Comparison of ENCODE assay signal across 19 cellular contexts in the genomic region with DNA sequence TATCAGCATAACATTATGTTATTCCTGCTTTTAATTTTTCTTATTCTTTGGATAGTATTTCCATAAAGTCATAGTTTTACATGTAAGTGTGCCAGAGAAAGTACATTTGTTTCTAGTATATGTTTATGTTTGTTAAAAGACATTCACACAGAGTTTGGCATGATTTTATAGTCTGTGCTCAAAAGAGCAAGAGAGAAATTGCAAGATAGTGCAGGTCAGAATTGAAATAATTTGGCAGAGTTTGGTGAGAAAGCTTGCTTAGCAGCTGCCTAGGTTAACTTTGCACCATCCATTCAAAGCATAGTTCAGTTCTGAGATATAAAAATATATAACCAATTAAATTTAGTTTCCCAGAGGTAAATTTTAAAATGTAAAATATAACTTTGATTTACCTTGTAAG. TPM values are rescaled to one million over a fixed set of nuclear protein-coding genes. Genes with fewer than 3 reads are reported as not detected.
DNase-seq lines count a peak whose midpoint lies in the region; ATAC-seq and TF ChIP-seq lines count a peak whose summit lies in the region.
"Had no signal": no experiment of that assay in that cellular context is flagged by ENCODE, and none has a peak within 500 bp of the region (broad histone marks: within the 10 kb centered on the region; RNA-seq: fewer than 3 reads in every experiment).

No MANE protein-coding gene starts in this region.

- H3K9me3 ChIP-seq in OCI-LY3 (ENCODE audit: insufficient read depth, low read length), result no peaks in the 10 kb centered on the region
- no peaks in the 10 kb centered on the region for H3K9me3 ChIP-seq in mammary epithelial cell (replicated peaks; ENCODE audit: insufficient read depth, low read length)
- H3K9me3 ChIP-seq: HAP-1, neutrophil, transverse colon had no signal

- BruUV-seq in mammary epithelial cell (replicated peaks; lab: Mats Ljungman, UMichigan), result no TSS peak

- no peak for TF ChIP-seq CTCF in OCI-LY3 (IDR thresholded peaks at IDR 0.05; ENCODE audit: low read depth, low read length)
- TF ChIP-seq CTCF in endothelial cell (IDR thresholded peaks at IDR 0.05; ENCODE audit: unreplicated experiment), result no peak
- TF ChIP-seq CTCF in mammary epithelial cell (conservative IDR thresholded peaks at IDR 0.05 in 1 of 2, IDR thresholded peaks at IDR 0.05 in 1 of 2; ENCODE audit: extremely low read depth in 1 of 2, insufficient read depth in 1 of 2, low read depth in 1 of 2, low read length in 2 of 2), result no peak

- peak overlapping the region; percentile 67 to 68 for H3K4me3 Mint-ChIP-seq in activated T-cell treated with anti-CD3 and anti-CD28 coated beads, Interleukin-2, amount 50 U/mL, for 72 hours
- peak overlapping the region; percentile 44 for H3K4me3 Mint-ChIP-seq in central memory CD8-positive, alpha-beta T cell
- no peak overlapping the region for H3K4me3 Mint-ChIP-seq in stimulated activated memory B cell treated with anti-CD40 and anti-IgM and Interleukin-4, amounts not matched to agents 10 μg/mL and 1 μg/mL and 100 μg/mL, for 72 hours
- no peak overlapping the region for H3K4me3 Mint-ChIP-seq in endothelial cell (ENCODE audit: unreplicated experiment)

- peak overlapping the region; percentile 60 for H3K4me3 ChIP-seq in OCI-LY3 (ENCODE audit: low read length)
- H3K4me3 ChIP-seq in mammary epithelial cell (replicated peaks in 1 of 3; ENCODE audit: insufficient read depth in 1 of 3, low read depth in 2 of 3, low read length in 3 of 3), result no peak overlapping the region
- H3K4me3 ChIP-seq: HAP-1, transverse colon had no signal

- H3K4me1 Mint-ChIP-seq in activated T-cell treated with anti-CD3 and anti-CD28 coated beads, Interleukin-2, amount 50 U/mL, for 72 hours (ENCODE audit: low read depth), result peaks cover 90% of the 10 kb centered on the region
- H3K4me1 Mint-ChIP-seq in central memory CD8-positive, alpha-beta T cell, result peaks cover 87% of the 10 kb centered on the region
- H3K4me1 Mint-ChIP-seq in stimulated activated memory B cell treated with anti-CD40 and anti-IgM and Interleukin-4, amounts not matched to agents 10 μg/mL and 1 μg/mL and 100 μg/mL, for 72 hours, result peaks cover 80% of the 10 kb centered on the region
- H3K4me1 Mint-ChIP-seq in endothelial cell (ENCODE audit: unreplicated experiment), result peaks cover 45% of the 10 kb centered on the region

- H2AFZ ChIP-seq in OCI-LY3 (ENCODE audit: low read depth, low read length) (no peak overlapping the region), mammary epithelial cell (ENCODE audit: low read depth, low read length) (no peak overlapping the region)

- no peaks in the 10 kb centered on the region for H3K27me3 Mint-ChIP-seq in activated T-cell treated with anti-CD3 and anti-CD28 coated beads, Interleukin-2, amount 50 U/mL, for 72 hours (ENCODE audit: low read depth)
- H3K27me3 Mint-ChIP-seq in central memory CD8-positive, alpha-beta T cell, result no peaks in the 10 kb centered on the region
- H3K27me3 Mint-ChIP-seq in stimulated activated memory B cell treated with anti-CD40 and anti-IgM and Interleukin-4, amounts not matched to agents 10 μg/mL and 1 μg/mL and 100 μg/mL, for 72 hours, result no peaks in the 10 kb centered on the region
- peaks cover 1% of the 10 kb centered on the region for H3K27me3 Mint-ChIP-seq in endothelial cell (ENCODE audit: unreplicated experiment)

- H3K9ac ChIP-seq in OCI-LY3 (ENCODE audit: low read length), result peak overlapping the region; percentile 26; the same call in 1 of the 2 replicates
- no peak overlapping the region for H3K9ac ChIP-seq in mammary epithelial cell (ENCODE audit: insufficient read depth, low read length)

- CTCF ChIA-PET in mammary epithelial cell (lab: Charles Lee; ENCODE audit: low non-redundant PET), result no interaction called here

- H3K79me2 ChIP-seq in OCI-LY3 (ENCODE audit: low read length), result peaks cover 65% of the 10 kb centered on the region
- H3K79me2 ChIP-seq in mammary epithelial cell (ENCODE audit: insufficient read depth, low read length), result peaks cover 95% of the 10 kb centered on the region

- peaks cover 48% of the 10 kb centered on the region for H3K4me1 ChIP-seq in OCI-LY3 (ENCODE audit: low read length)
- peaks cover 20% of the 10 kb centered on the region for H3K4me1 ChIP-seq in mammary epithelial cell (ENCODE audit: insufficient read depth, low read length)
- H3K4me1 ChIP-seq: HAP-1 had no signal

- H4K20me1 ChIP-seq in OCI-LY3 (ENCODE audit: insufficient read depth, low read length), result no peaks in the 10 kb centered on the region
- H4K20me1 ChIP-seq in mammary epithelial cell (ENCODE audit: insufficient read depth, low read length), result no peaks in the 10 kb centered on the region

- peak overlapping the region; percentile 45 for H3K27ac ChIP-seq in OCI-LY3 (ENCODE audit: low read length)
- H3K27ac ChIP-seq in mammary epithelial cell (ENCODE audit: insufficient read depth, low read depth, low read length), result no peak overlapping the region
- H3K27ac ChIP-seq: neutrophil, transverse colon, WERI-Rb-1 had no signal

- H3K36me3 ChIP-seq in OCI-LY3 (replicated peaks; ENCODE audit: low read depth, low read length), result no peaks in the 10 kb centered on the region
- H3K36me3 ChIP-seq in mammary epithelial cell (ENCODE audit: insufficient read depth, low read length), result no peaks in the 10 kb centered on the region
- H3K36me3 ChIP-seq: HAP-1, neutrophil, transverse colon, WERI-Rb-1 had no signal

- DNase-seq in activated T-cell treated with anti-CD3 and anti-CD28 coated beads, Interleukin-2, amount 50 U/mL, for 72 hours, result no peak
- DNase-seq in activated T-cell treated with anti-CD3 and anti-CD28 coated beads for 4 hours (no peak), NCI-H524 treated with DMSO at 0.1 percent for 48 hours (lab: John Stamatoyannopoulos, UW) (no peak), endothelial cell (ENCODE audit: low spot score) (no peak), mammary epithelial cell (no peak)
- no peak for DNase-seq in central memory CD8-positive, alpha-beta T cell (ENCODE audit: low spot score in 2 of 2)
- DNase-seq: dermis blood vessel endothelial cell, foreskin melanocyte, MV-4-11, NCI-H2029, NCI-H446, retina, transverse colon, WERI-Rb-1 had no signal

- H3K4me2 ChIP-seq in OCI-LY3 (ENCODE audit: low read length) (peak overlapping the region; percentile 58), mammary epithelial cell (ENCODE audit: insufficient read depth, low read depth, low read length) (no peak overlapping the region)

- in situ Hi-C loops in mammary epithelial cell (cut with MboI; ENCODE audit: low sequenced_read_pairs in 2 of 2), result loop anchor here in 1 of 2 donors (25.0 kb wide), 1 partner anchor 288 kb away; no protein-coding TSS in a partner anchor

- no peak for ATAC-seq in activated T-cell treated with anti-CD3 and anti-CD28 coated beads, Interleukin-2, amount 50 U/mL, for 72 hours (replicated peaks in 1 of 2)
- ATAC-seq in central memory CD8-positive, alpha-beta T cell (replicated peaks; ENCODE audit: extremely low read depth, poor library complexity, severe bottlenecking), result no peak
- no peak for ATAC-seq in stimulated activated memory B cell treated with anti-CD40 and anti-IgM and Interleukin-4, amounts not matched to agents 10 μg/mL and 1 μg/mL and 100 μg/mL, for 72 hours
- ATAC-seq: Right ventricle myocardium inferior had no signal

- dilution Hi-C loops in mammary epithelial cell (cut with HindIII; ENCODE audit: low sequenced_read_pairs), result no loop called here

- H3K36me3 Mint-ChIP-seq in activated T-cell treated with anti-CD3 and anti-CD28 coated beads, Interleukin-2, amount 50 U/mL, for 72 hours (ENCODE audit: insufficient read depth in 2 of 2), result peaks cover 0 to 1% of the 10 kb centered on the region in 2 donors
- peaks cover 4% of the 10 kb centered on the region for H3K36me3 Mint-ChIP-seq in central memory CD8-positive, alpha-beta T cell (ENCODE audit: insufficient read depth)
- H3K36me3 Mint-ChIP-seq in stimulated activated memory B cell treated with anti-CD40 and anti-IgM and Interleukin-4, amounts not matched to agents 10 μg/mL and 1 μg/mL and 100 μg/mL, for 72 hours, result peaks cover 6% of the 10 kb centered on the region
- no peaks in the 10 kb centered on the region for H3K36me3 Mint-ChIP-seq in endothelial cell (ENCODE audit: low read depth, unreplicated experiment)

- H3K27me3 ChIP-seq in OCI-LY3 (ENCODE audit: low read depth, low read length) (no peaks in the 10 kb centered on the region), mammary epithelial cell (ENCODE audit: insufficient read depth, low read length) (no peaks in the 10 kb centered on the region)
- H3K27me3 ChIP-seq: neutrophil, transverse colon had no signal

- peak overlapping the region; percentile 77 for H3K27ac Mint-ChIP-seq in activated T-cell treated with anti-CD3 and anti-CD28 coated beads, Interleukin-2, amount 50 U/mL, for 72 hours
- H3K27ac Mint-ChIP-seq in central memory CD8-positive, alpha-beta T cell (ENCODE audit: low read depth), result peak overlapping the region; percentile 78
- peak overlapping the region; percentile 93 for H3K27ac Mint-ChIP-seq in stimulated activated memory B cell treated with anti-CD40 and anti-IgM and Interleukin-4, amounts not matched to agents 10 μg/mL and 1 μg/mL and 100 μg/mL, for 72 hours
- no peak overlapping the region for H3K27ac Mint-ChIP-seq in endothelial cell (ENCODE audit: unreplicated experiment)

- intact Hi-C loops in mammary epithelial cell (cut with micrococcal nuclease), result no loop called here

- no peaks in the 10 kb centered on the region for H3K9me3 Mint-ChIP-seq in activated T-cell treated with anti-CD3 and anti-CD28 coated beads, Interleukin-2, amount 50 U/mL, for 72 hours
- no peaks in the 10 kb centered on the region for H3K9me3 Mint-ChIP-seq in central memory CD8-positive, alpha-beta T cell
- H3K9me3 Mint-ChIP-seq in stimulated activated memory B cell treated with anti-CD40 and anti-IgM and Interleukin-4, amounts not matched to agents 10 μg/mL and 1 μg/mL and 100 μg/mL, for 72 hours, result no peaks in the 10 kb centered on the region
- no peaks in the 10 kb centered on the region for H3K9me3 Mint-ChIP-seq in endothelial cell (ENCODE audit: unreplicated experiment)

RNA-seq across cellular contexts. Expression of a gene that starts 17.0 kb away (rescaled TPM):
- total RNA-seq in activated T-cell treated with anti-CD3 and anti-CD28 coated beads, Interleukin-2, amount 50 U/mL, for 72 hours, result 10 to 100 TPM; 55.9 to 64.9 TPM
- total RNA-seq in endothelial cell (ENCODE audit: unreplicated experiment), result 44.9 TPM
- 10 to 100 TPM; 51.2 to 89.2 TPM for total RNA-seq in mammary epithelial cell
- polyA plus RNA-seq in mammary epithelial cell, result 48.0 TPM
- polyA minus RNA-seq in mammary epithelial cell, result 71.3 TPM

Comparison
In these comparisons a context has a peak if more than half of its experiments do, and no peak if none do; other contexts are left out.
1. H3K4me3 Mint-ChIP-seq: peak in activated T-cell treated with anti-CD3 and anti-CD28 coated beads, Interleukin-2, amount 50 U/mL, for 72 hours (2 of 2) and central memory CD8-positive, alpha-beta T cell (single experiment); none in stimulated activated memory B cell treated with anti-CD40 and anti-IgM and Interleukin-4, amounts not matched to agents 10 μg/mL and 1 μg/mL and 100 μg/mL, for 72 hours (single experiment) and endothelial cell (single experiment).